In the genomic region with DNA sequence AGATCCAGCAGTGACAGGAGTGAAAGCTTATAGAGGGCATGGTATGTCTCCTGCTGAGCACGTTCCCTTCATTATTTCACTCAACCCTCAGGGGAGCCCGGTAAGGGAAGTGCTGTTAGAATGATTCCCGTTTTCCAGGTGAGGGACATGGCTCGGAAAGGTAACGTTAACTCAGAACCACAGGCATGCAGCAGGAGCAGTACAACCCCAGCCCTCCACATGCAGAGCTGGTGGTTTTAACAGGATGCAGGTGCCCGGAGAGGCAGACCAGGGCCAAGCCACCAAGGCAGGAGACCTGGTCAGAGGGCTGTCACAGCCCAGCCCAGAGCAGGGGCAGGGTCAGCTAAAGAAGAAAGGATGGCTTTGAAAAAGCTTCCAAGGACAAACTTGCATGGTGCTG, we compare ENCODE assay signal across 23 cellular contexts.
"Had no signal": no experiment of that assay in that cellular context is flagged by ENCODE, and none has a peak within 500 bp of the region (broad histone marks: within the 10 kb centered on the region; RNA-seq: fewer than 3 reads in every experiment).

No MANE protein-coding gene starts in this region.

- H3K9me3 ChIP-seq: MG63, SJSA1 had no signal

- DNase-seq: IMR-90, Karpas-422, KG1, MG63, NCI-H1092, NCI-H1105 treated with DMSO at 0.1 percent for 48 hours, NCI-H1417 treated with DMSO at 0.1 percent for 48 hours, NCI-H146, NCI-H1694 treated with DMSO at 0.1 percent for 48 hours, NCI-H1930, NCI-H2081, NCI-H2107, NCI-H226, NCI-H446, NCI-H510A, NCI-H524 treated with DMSO at 0.1 percent for 48 hours, NCI-H69, NCI-H774, Right ventricle myocardium superior, RPMI8226, SIG-M5 had no signal

- H3K27ac ChIP-seq: SJSA1, SK-N-MC had no signal

- H3K36me3 ChIP-seq: MG63, SJSA1 had no signal

- H3K4me3 ChIP-seq: MG63, SJSA1, SK-N-MC had no signal

- H3K27me3 ChIP-seq: MG63, SJSA1 had no signal
